1 cellular context compared by ENCODE assay signal in genomic region chr12:112340983-112341840, GRCh38.
TF ChIP-seq lines count a peak whose summit lies in the region.

No MANE protein-coding gene starts in this region.

TF ChIP-seq in SK-N-SH, 30 proteins besides CTCF, POLR2A, EP300 and RAD21 (continued from another document):
- no peak for TF ChIP-seq REST (IDR thresholded peaks at IDR 0.05; ENCODE audit: low read depth, low read length)
